8 cellular contexts compared by ENCODE assay signal in genomic region chr19:41298327-41298964, GRCh38. TPM values are rescaled to one million over a fixed set of nuclear protein-coding genes. Genes with fewer than 3 reads are reported as not detected.
A peak's percentile ranks its signal among the peaks of the same experiment; 100 is the strongest.
DNase-seq lines count a peak whose midpoint lies in the region; ATAC-seq and TF ChIP-seq lines count a peak whose summit lies in the region.

No MANE protein-coding gene starts in this region.

- peaks cover 81% of the 10 kb centered on the region for H3K4me1 Mint-ChIP-seq in activated T-cell treated with anti-CD3 and anti-CD28 coated beads, Interleukin-2, amount 50 U/mL, for 4 hours (ENCODE audit: low read depth)
- H3K4me1 Mint-ChIP-seq in central memory CD8-positive, alpha-beta T cell = peaks cover 85% of the 10 kb centered on the region

- no peak overlapping the region for H3K4me3 ChIP-seq in lung
- H3K4me3 ChIP-seq in thymus (ENCODE audit: low read length) = no peak overlapping the region

- DNase-seq in activated T-cell treated with anti-CD3 and anti-CD28 coated beads, Interleukin-2, amount 50 U/mL, for 1 hour = peak; percentile 69
- DNase-seq in activated T-cell treated with anti-CD3 and anti-CD28 coated beads, Interleukin-2, amount 50 U/mL, for 4 hours = no peak
- DNase-seq in NCI-H2227 treated with DMSO at 0.1 percent for 48 hours (lab: John Stamatoyannopoulos, UW) (peak; percentile 89), lung (ENCODE audit: low spot score) (peak; percentile 76), NCI-H128 (lab: John Stamatoyannopoulos, UW; ENCODE audit: unreplicated experiment) (no peak)
- DNase-seq in central memory CD8-positive, alpha-beta T cell (ENCODE audit: low spot score in 2 of 2) = peak; percentile 45

- TF ChIP-seq CTCF in lung (IDR thresholded peaks at IDR 0.05; ENCODE audit: control extremely low read depth, extremely low read depth) = no peak

- peak overlapping the region; percentile 94 for H3K27ac Mint-ChIP-seq in central memory CD8-positive, alpha-beta T cell (ENCODE audit: low read depth)

- no peaks in the 10 kb centered on the region for H3K27me3 Mint-ChIP-seq in activated T-cell treated with anti-CD3 and anti-CD28 coated beads, Interleukin-2, amount 50 U/mL, for 4 hours (ENCODE audit: low read depth)
- no peaks in the 10 kb centered on the region for H3K27me3 Mint-ChIP-seq in central memory CD8-positive, alpha-beta T cell

- peaks cover 28 to 64% of the 10 kb centered on the region in 2 donors for H3K36me3 ChIP-seq in lung (ENCODE audit: control insufficient read depth in 2 of 2, insufficient read depth in 2 of 2, low read length in 2 of 2)
- H3K36me3 ChIP-seq in thymus (ENCODE audit: control insufficient read depth, insufficient read depth) = peaks cover 94% of the 10 kb centered on the region

- ATAC-seq in activated T-cell treated with anti-CD3 and anti-CD28 coated beads, Interleukin-2, amount 50 U/mL, for 4 hours = no peak
- ATAC-seq in central memory CD8-positive, alpha-beta T cell (replicated peaks; ENCODE audit: extremely low read depth, poor library complexity, severe bottlenecking) = peak; percentile 13
- ATAC-seq in lung (ENCODE audit: insufficient read depth, low FRiP score) = peak; percentile 59
- no peak for ATAC-seq in GM18505 (IDR thresholded peaks at IDR 0.05; ENCODE audit: unreplicated experiment)

- peaks cover 67% of the 10 kb centered on the region for H3K36me3 Mint-ChIP-seq in activated T-cell treated with anti-CD3 and anti-CD28 coated beads, Interleukin-2, amount 50 U/mL, for 4 hours (ENCODE audit: insufficient read depth)
- H3K36me3 Mint-ChIP-seq in central memory CD8-positive, alpha-beta T cell (ENCODE audit: insufficient read depth) = peaks cover 76% of the 10 kb centered on the region

- no peak for TF ChIP-seq POLR2A in GM18505 (IDR thresholded peaks at IDR 0.05; ENCODE audit: borderline replicate concordance, extremely low read depth, insufficient read depth, insufficient read length)

- H3K27ac ChIP-seq in lung (ENCODE audit: low read depth in 1 of 2, low read length in 1 of 2) = peak overlapping the region; percentile 86 to 93
- peak overlapping the region; percentile 3 for H3K27ac ChIP-seq in thymus (ENCODE audit: low read depth)

- no peaks in the 10 kb centered on the region for H3K27me3 ChIP-seq in lung (ENCODE audit: control insufficient read depth, insufficient read depth)
- H3K27me3 ChIP-seq in thymus (ENCODE audit: control insufficient read depth, insufficient read depth) = no peaks in the 10 kb centered on the region

- H3K4me3 Mint-ChIP-seq in activated T-cell treated with anti-CD3 and anti-CD28 coated beads, Interleukin-2, amount 50 U/mL, for 4 hours = no peak overlapping the region
- H3K4me3 Mint-ChIP-seq in central memory CD8-positive, alpha-beta T cell = peak overlapping the region; percentile 21

- peaks cover 11 to 33% of the 10 kb centered on the region in 2 donors for H3K4me1 ChIP-seq in lung (ENCODE audit: control insufficient read depth in 2 of 2, insufficient read depth in 2 of 2, low read length in 2 of 2)
- H3K4me1 ChIP-seq in thymus (ENCODE audit: control insufficient read depth, insufficient read depth, low read length) = peaks cover 5% of the 10 kb centered on the region

- 29 to 30% methylated on average over 4 of the region's 4 CpGs for WGBS in lung, 2 donors
- WGBS in thymus = 46% methylated on average over 4 of the region's 4 CpGs

- H3K9me3 ChIP-seq in lung (ENCODE audit: control insufficient read depth in 2 of 2, insufficient read depth in 1 of 2, low read length in 1 of 2) (no peaks in the 10 kb centered on the region), thymus (ENCODE audit: control insufficient read depth) (no peaks in the 10 kb centered on the region)

- no peaks in the 10 kb centered on the region for H3K9me3 Mint-ChIP-seq in activated T-cell treated with anti-CD3 and anti-CD28 coated beads, Interleukin-2, amount 50 U/mL, for 4 hours
- no peaks in the 10 kb centered on the region for H3K9me3 Mint-ChIP-seq in central memory CD8-positive, alpha-beta T cell

RNA-seq across cellular contexts. Expression of gene CCDC97, which starts 11.5 kb away (rescaled TPM):
- total RNA-seq in activated T-cell treated with anti-CD3 and anti-CD28 coated beads, Interleukin-2, amount 50 U/mL, for 4 hours = 10 to 100 TPM; 33.8 to 40.5 (median 35.1) TPM
- 10 to 100 TPM; 19.7 to 39.9 TPM for total RNA-seq in lung
- polyA plus RNA-seq in lung = 10 to 100 TPM; 13.2 to 22.2 TPM
- 15.4 TPM for polyA plus RNA-seq in thymus

RNA-seq across cellular contexts. Expression of gene HNRNPUL1, which starts 34.3 kb away (rescaled TPM):
- 100 to 1,000 TPM; 224 to 248 (median 238) TPM for total RNA-seq in activated T-cell treated with anti-CD3 and anti-CD28 coated beads, Interleukin-2, amount 50 U/mL, for 4 hours
- 100 to 1,000 TPM; 192 to 198 TPM for total RNA-seq in lung
- 10 to 100 TPM; 92.2 to 96.0 TPM for polyA plus RNA-seq in lung
- polyA plus RNA-seq in thymus = 98.7 TPM

RNA-seq across cellular contexts. Expression of gene TGFB1, which starts 55.3 kb away (rescaled TPM):
- 100 to 1,000 TPM; 134 to 168 (median 142) TPM for total RNA-seq in activated T-cell treated with anti-CD3 and anti-CD28 coated beads, Interleukin-2, amount 50 U/mL, for 4 hours
- 10 to 100 TPM; 18.0 to 88.8 TPM for total RNA-seq in lung
- polyA plus RNA-seq in lung = 10 to 100 TPM; 27.8 to 67.3 TPM
- 24.8 TPM for polyA plus RNA-seq in thymus

Comparison
In these comparisons a context has a peak if more than half of its experiments do, and no peak if none do; other contexts are left out.
1. DNase-seq: peak in activated T-cell treated with anti-CD3 and anti-CD28 coated beads, Interleukin-2, amount 50 U/mL, for 1 hour (single experiment), NCI-H2227 treated with DMSO at 0.1 percent for 48 hours (single experiment), central memory CD8-positive, alpha-beta T cell (2 of 2) and lung (single experiment); none in activated T-cell treated with anti-CD3 and anti-CD28 coated beads, Interleukin-2, amount 50 U/mL, for 4 hours (single experiment) and NCI-H128 (single experiment).
2. ATAC-seq: peak in central memory CD8-positive, alpha-beta T cell (single experiment) and lung (single experiment); none in activated T-cell treated with anti-CD3 and anti-CD28 coated beads, Interleukin-2, amount 50 U/mL, for 4 hours (0 of 2) and GM18505 (single experiment).